In the genomic region with DNA sequence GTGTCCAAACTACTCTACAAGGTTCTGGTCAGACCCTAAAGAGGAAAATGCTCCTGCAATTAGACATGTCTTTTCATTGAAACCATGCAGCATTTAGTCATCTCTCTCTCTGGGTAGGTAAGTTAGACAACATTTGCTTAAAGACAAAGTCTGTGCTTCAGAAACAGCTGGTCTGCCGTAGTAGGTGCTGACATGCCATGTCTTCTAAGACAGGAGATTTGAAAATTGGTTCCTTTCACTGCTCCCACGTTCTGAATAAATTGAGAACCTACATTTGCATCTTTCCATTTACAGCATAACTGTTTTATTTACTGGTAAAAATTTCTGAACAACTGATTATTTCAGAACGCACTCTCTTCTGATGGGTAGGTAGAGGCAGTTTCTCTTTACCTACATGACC, we compare ENCODE assay signal across 8 cellular contexts.
"Had no signal": no experiment of that assay in that cellular context is flagged by ENCODE, and none has a peak within 500 bp of the region (broad histone marks: within the 10 kb centered on the region; RNA-seq: fewer than 3 reads in every experiment).

No MANE protein-coding gene starts in this region.

- H3K27ac Mint-ChIP-seq: H9 had no signal

- H3K4me3 Mint-ChIP-seq: H9 had no signal

- H3K4me3 ChIP-seq: GM23248, K562 had no signal

- H3K9me3 Mint-ChIP-seq: H9 had no signal

- DNase-seq: GM23248, GOT3, H9, HCEC 1CT, IMR-90, KG1 had no signal

- H3K9ac ChIP-seq: GM23248 had no signal

- H3K27ac ChIP-seq: GM23248 had no signal

- H2AFZ ChIP-seq: GM23248 had no signal

- FAIRE-seq: HTR-8/SVneo, K562 had no signal
